Comparison of ENCODE assay signal across 1 cellular context in the genomic region with DNA sequence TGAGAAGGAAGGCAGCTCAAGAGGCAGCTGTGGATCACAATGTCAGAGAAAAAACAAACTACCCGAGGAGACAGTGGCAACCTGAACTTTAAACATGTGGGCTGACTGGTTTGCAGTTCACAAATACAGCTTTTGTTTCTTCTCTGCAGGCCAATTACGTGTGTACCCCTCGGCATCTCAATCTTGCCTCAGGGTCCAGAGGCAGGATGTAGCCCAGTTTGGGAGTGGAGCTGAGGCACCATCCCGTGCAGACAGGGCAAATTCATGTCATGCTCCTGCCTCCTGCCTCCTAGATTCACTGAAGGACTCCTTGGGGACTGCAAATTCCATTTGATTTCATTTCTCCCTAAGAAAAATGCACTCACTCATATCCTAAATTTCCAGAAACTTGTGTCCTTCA.
TF ChIP-seq lines count a peak whose summit lies in the region.

No MANE protein-coding gene starts in this region.

TF ChIP-seq in GM23338, 12 proteins besides CTCF, POLR2A, EP300 and RAD21 (continued from another document):
- TF ChIP-seq, protein P1, sequence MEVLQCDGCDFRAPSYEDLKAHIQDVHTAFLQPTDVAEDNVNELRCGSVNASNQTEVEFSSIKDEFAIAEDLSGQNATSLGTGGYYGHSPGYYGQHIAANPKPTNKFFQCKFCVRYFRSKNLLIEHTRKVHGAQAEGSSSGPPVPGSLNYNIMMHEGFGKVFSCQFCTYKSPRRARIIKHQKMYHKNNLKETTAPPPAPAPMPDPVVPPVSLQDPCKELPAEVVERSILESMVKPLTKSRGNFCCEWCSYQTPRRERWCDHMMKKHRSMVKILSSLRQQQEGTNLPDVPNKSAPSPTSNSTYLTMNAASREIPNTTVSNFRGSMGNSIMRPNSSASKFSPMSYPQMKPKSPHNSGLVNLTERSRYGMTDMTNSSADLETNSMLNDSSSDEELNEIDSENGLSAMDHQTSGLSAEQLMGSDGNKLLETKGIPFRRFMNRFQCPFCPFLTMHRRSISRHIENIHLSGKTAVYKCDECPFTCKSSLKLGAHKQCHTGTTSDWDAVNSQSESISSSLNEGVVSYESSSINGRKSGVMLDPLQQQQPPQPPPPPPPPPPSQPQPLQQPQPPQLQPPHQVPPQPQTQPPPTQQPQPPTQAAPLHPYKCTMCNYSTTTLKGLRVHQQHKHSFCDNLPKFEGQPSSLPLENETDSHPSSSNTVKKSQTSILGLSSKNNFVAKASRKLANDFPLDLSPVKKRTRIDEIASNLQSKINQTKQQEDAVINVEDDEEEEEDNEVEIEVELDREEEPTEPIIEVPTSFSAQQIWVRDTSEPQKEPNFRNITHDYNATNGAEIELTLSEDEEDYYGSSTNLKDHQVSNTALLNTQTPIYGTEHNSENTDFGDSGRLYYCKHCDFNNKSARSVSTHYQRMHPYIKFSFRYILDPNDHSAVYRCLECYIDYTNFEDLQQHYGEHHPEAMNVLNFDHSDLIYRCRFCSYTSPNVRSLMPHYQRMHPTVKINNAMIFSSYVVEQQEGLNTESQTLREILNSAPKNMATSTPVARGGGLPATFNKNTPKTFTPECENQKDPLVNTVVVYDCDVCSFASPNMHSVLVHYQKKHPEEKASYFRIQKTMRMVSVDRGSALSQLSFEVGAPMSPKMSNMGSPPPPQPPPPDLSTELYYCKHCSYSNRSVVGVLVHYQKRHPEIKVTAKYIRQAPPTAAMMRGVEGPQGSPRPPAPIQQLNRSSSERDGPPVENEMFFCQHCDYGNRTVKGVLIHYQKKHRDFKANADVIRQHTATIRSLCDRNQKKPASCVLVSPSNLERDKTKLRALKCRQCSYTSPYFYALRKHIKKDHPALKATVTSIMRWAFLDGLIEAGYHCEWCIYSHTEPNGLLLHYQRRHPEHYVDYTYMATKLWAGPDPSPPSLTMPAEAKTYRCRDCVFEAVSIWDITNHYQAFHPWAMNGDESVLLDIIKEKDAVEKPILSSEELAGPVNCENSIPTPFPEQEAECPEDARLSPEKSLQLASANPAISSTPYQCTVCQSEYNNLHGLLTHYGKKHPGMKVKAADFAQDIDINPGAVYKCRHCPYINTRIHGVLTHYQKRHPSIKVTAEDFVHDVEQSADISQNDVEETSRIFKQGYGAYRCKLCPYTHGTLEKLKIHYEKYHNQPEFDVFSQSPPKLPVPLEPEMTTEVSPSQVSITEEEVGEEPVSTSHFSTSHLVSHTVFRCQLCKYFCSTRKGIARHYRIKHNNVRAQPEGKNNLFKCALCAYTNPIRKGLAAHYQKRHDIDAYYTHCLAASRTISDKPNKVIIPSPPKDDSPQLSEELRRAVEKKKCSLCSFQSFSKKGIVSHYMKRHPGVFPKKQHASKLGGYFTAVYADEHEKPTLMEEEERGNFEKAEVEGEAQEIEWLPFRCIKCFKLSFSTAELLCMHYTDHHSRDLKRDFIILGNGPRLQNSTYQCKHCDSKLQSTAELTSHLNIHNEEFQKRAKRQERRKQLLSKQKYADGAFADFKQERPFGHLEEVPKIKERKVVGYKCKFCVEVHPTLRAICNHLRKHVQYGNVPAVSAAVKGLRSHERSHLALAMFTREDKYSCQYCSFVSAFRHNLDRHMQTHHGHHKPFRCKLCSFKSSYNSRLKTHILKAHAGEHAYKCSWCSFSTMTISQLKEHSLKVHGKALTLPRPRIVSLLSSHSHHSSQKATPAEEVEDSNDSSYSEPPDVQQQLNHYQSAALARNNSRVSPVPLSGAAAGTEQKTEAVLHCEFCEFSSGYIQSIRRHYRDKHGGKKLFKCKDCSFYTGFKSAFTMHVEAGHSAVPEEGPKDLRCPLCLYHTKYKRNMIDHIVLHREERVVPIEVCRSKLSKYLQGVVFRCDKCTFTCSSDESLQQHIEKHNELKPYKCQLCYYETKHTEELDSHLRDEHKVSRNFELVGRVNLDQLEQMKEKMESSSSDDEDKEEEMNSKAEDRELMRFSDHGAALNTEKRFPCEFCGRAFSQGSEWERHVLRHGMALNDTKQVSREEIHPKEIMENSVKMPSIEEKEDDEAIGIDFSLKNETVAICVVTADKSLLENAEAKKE (CRISPR knock-in tag; IDR thresholded peaks at IDR 0.05), result no peak
- TF ChIP-seq POLR2AphosphoS5 (IDR thresholded peaks at IDR 0.05; ENCODE audit: low read depth) (no peak), NANOG (IDR thresholded peaks at IDR 0.05; ENCODE audit: borderline replicate concordance) (no peak)
